In genomic region chr17:46579083-46580075, GRCh38 we compare ENCODE assay signal across 8 cellular contexts. TPM values are rescaled to one million over a fixed set of nuclear protein-coding genes. Genes with fewer than 3 reads are reported as not detected.
DNase-seq lines count a peak whose midpoint lies in the region; ATAC-seq and TF ChIP-seq lines count a peak whose summit lies in the region.
"Not testable (repeated sequence)": the region's sequence is repeated elsewhere in the genome, so short reads cannot be mapped to it uniquely, and the experiment has no call there.

TSS of gene ARL17A (minus strand) at chr17:46579691. CDS start at chr17:46576322, 3,369 bp downstream.

- WGBS in GM23248 (ENCODE audit: low coverage in 1 of 2, low lambda C conversion rate in 2 of 2, missing lambda C conversion rate in 2 of 2), 2 experiments = 0 to 1% methylated on average over 8 of the region's 65 CpGs
- WGBS in psoas muscle, 3 donors = 0% methylated on average over 4 to 10 of the region's 65 CpGs

- H3K27ac ChIP-seq in GM23248 = peak within 1 kb of the TSS; percentile 36; the same call in 1 of the 2 replicates
- not testable (repeated sequence) for H3K27ac ChIP-seq in psoas muscle

- H3K4me1 Mint-ChIP-seq in stimulated activated memory B cell treated with anti-CD40 and anti-IgM and Interleukin-4, amounts not matched to agents 10 μg/mL and 1 μg/mL and 100 μg/mL, for 72 hours = not testable (repeated sequence)

- not testable (repeated sequence) for TF ChIP-seq CTCF in psoas muscle (IDR thresholded peaks at IDR 0.05)

- not testable (repeated sequence) for H3K27ac Mint-ChIP-seq in stimulated activated memory B cell treated with anti-CD40 and anti-IgM and Interleukin-4, amounts not matched to agents 10 μg/mL and 1 μg/mL and 100 μg/mL, for 72 hours

- DNase-seq in GM23248; adipocyte (ENCODE audit: low read depth): not testable (repeated sequence)
- DNase-seq in activated CD4-positive, alpha-beta T cell treated with anti-CD3 and anti-CD28 coated beads for 4 hours = peak; percentile 63 to 75
- DNase-seq in left ventricle myocardium superior (peak; percentile 80), psoas muscle (peak; percentile 87 to 88)

- H3K9ac ChIP-seq in GM23248 = peak within 1 kb of the TSS; percentile 38; the same call in 1 of the 2 replicates
- H3K9ac ChIP-seq in adipocyte (ENCODE audit: low read length) = not testable (repeated sequence)

- not testable (repeated sequence) for H4K20me1 ChIP-seq in GM23248 (ENCODE audit: insufficient read depth)

- peak within 1 kb of the TSS; percentile 54 for H3K4me3 Mint-ChIP-seq in stimulated activated memory B cell treated with anti-CD40 and anti-IgM and Interleukin-4, amounts not matched to agents 10 μg/mL and 1 μg/mL and 100 μg/mL, for 72 hours

- H3K9me3 ChIP-seq in GM23248 (ENCODE audit: low read depth); adipocyte (ENCODE audit: control insufficient read depth, low read length); psoas muscle: not testable (repeated sequence)

- in situ Hi-C loops in GM23248 (cut with MboI) = not testable (repeated sequence)

- not testable (repeated sequence) for H3F3A ChIP-seq in GM23248 (ENCODE audit: insufficient read depth)

- intact Hi-C loops in left ventricle myocardium superior (cut with micrococcal nuclease); psoas muscle (cut with DNase I): not testable (repeated sequence)

- H3K4me3 ChIP-seq in GM23248 (peak within 1 kb of the TSS; percentile 66), adipocyte (ENCODE audit: low read length) (peak within 1 kb of the TSS; percentile 65), psoas muscle (peak within 1 kb of the TSS; percentile 44)

- H3K27me3 Mint-ChIP-seq in stimulated activated memory B cell treated with anti-CD40 and anti-IgM and Interleukin-4, amounts not matched to agents 10 μg/mL and 1 μg/mL and 100 μg/mL, for 72 hours = not testable (repeated sequence)

- not testable (repeated sequence) for H3K9me2 ChIP-seq in GM23248 (ENCODE audit: insufficient read depth)

- not testable (repeated sequence) for H3K4me1 ChIP-seq in GM23248 (ENCODE audit: insufficient read depth); adipocyte (ENCODE audit: control insufficient read depth, insufficient read depth, low read length); psoas muscle

- not testable (repeated sequence) for H3K36me3 Mint-ChIP-seq in stimulated activated memory B cell treated with anti-CD40 and anti-IgM and Interleukin-4, amounts not matched to agents 10 μg/mL and 1 μg/mL and 100 μg/mL, for 72 hours

- H2AFZ ChIP-seq in GM23248 = peak within 1 kb of the TSS; percentile 85

- not testable (repeated sequence) for H3K36me3 ChIP-seq in GM23248 (ENCODE audit: low read depth); adipocyte (ENCODE audit: control insufficient read depth, insufficient read depth, low read length, severe bottlenecking); psoas muscle (ENCODE audit: insufficient read depth in 1 of 2, low read depth in 1 of 2)

- ATAC-seq in GM18502 (IDR thresholded peaks at IDR 0.05; ENCODE audit: poor library complexity, unreplicated experiment) (peak; percentile 92), HG03520 (IDR thresholded peaks at IDR 0.05; ENCODE audit: unreplicated experiment) (peak; percentile 81), left ventricle myocardium superior (peak; percentile 98), psoas muscle (peak; percentile 93 to 96 (median 94))
- ATAC-seq in stimulated activated memory B cell treated with anti-CD40 and anti-IgM and Interleukin-4, amounts not matched to agents 10 μg/mL and 1 μg/mL and 100 μg/mL, for 72 hours = peak; percentile 96

- not testable (repeated sequence) for H3K27me3 ChIP-seq in GM23248 (replicated peaks; ENCODE audit: insufficient read depth); adipocyte (replicated peaks; ENCODE audit: control insufficient read depth, insufficient read depth, low read length); psoas muscle (ENCODE audit: insufficient read depth in 3 of 3, low read length in 2 of 3)

- H3K9me3 Mint-ChIP-seq in stimulated activated memory B cell treated with anti-CD40 and anti-IgM and Interleukin-4, amounts not matched to agents 10 μg/mL and 1 μg/mL and 100 μg/mL, for 72 hours = not testable (repeated sequence)

- not testable (repeated sequence) for H3K79me2 ChIP-seq in GM23248 (ENCODE audit: insufficient read depth)

- peak within 1 kb of the TSS; percentile 48 for H3K4me2 ChIP-seq in GM23248 (ENCODE audit: unreplicated experiment)

RNA-seq across cellular contexts. Expression of gene ARL17A, which starts in this region (rescaled TPM):
- 3.8 and 12.1 TPM in 2 replicates for total RNA-seq in GM23248 (2014; rRNA removed; shearing (Covaris generic))
- 5.4 and 6.6 TPM in 2 replicates for polyA plus RNA-seq in GM23248 (2016; fragmentation: Nextera tagmentation; extraction: Ambion mirVana)
- total RNA-seq in left ventricle myocardium superior = 10.8 TPM
- total RNA-seq in psoas muscle = 10 to 100 TPM in 2 of 4 donors, 1 to 10 TPM in 2; 6.0 to 13.3 (median 10.2) TPM
- polyA plus RNA-seq in psoas muscle = 1 to 10 TPM; 1.1 to 7.2 (median 2.5) TPM
